Comparison of ENCODE assay signal across 20 cellular contexts in the genomic region with DNA sequence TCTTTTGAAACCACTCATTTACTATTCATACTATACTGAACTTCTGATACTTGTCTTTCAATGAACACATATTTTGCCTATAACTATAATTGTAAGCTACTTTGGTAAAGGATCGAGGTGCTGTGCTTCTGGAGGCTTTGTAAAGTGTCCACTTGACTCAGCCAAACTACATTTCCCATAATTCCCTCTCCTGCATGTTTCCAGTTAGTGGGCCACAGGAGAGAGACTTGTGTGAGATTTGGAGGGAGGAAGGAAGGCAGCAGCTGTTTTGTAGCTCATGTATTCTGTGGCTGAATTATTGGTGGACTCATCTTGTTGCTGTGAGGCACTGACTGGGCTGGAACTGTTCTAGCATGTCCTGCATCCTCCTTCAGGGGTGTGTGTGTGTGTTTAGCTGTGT.
"Had no signal": no experiment of that assay in that cellular context is flagged by ENCODE, and none has a peak within 500 bp of the region (broad histone marks: within the 10 kb centered on the region; RNA-seq: fewer than 3 reads in every experiment).

No MANE protein-coding gene starts in this region.

- H3K27me3 Mint-ChIP-seq: memory B cell, naive B cell, type B pancreatic cell had no signal

- H3K4me3 ChIP-seq: spleen, thoracic aorta, vagina had no signal

- DNase-seq: activated T-cell treated with anti-CD3 and anti-CD28 coated beads, Interleukin-2, amount 50 U/mL, for 1 hour; aorta; central memory CD4-positive, alpha-beta T cell; dermis blood vessel endothelial cell; effector CD8-positive, alpha-beta T cell; glutamatergic neuron; hippocampal formation; naive B cell; retina; spleen; stimulated activated CD4-positive, alpha-beta T cell treated with anti-CD3 and anti-CD28 coated beads, Interleukin-4, amount 100 ng/mL, for 24 hours; stimulated activated naive CD4-positive, alpha-beta T cell treated with Interleukin-2 at 50 U/mL for 16 hours; T-helper 9 cell had no signal

- H3K36me3 ChIP-seq: spleen, thoracic aorta, vagina had no signal

- H3K9me3 ChIP-seq: spleen, thoracic aorta, vagina had no signal

- H3K27ac ChIP-seq: spleen, thoracic aorta, vagina had no signal

- H3K27me3 ChIP-seq: spleen, vagina had no signal

- H3K27ac Mint-ChIP-seq: activated naive CD4-positive, alpha-beta T cell treated with anti-CD3 and anti-CD28 coated beads, Interleukin-2, amount 50 U/mL, for 72 hours; memory B cell; naive B cell; type B pancreatic cell had no signal

- H3K9me3 Mint-ChIP-seq: brain, memory B cell, type B pancreatic cell had no signal

- H3K4me1 Mint-ChIP-seq: memory B cell, naive B cell had no signal

- ATAC-seq: activated naive CD4-positive, alpha-beta T cell treated with anti-CD3 and anti-CD28 coated beads, Interleukin-2, amount 50 U/mL, for 72 hours; esophagus mucosa had no signal

- H3K4me3 Mint-ChIP-seq: memory B cell, naive B cell, type B pancreatic cell had no signal

- H3K4me1 ChIP-seq: spleen, vagina had no signal

- H3K36me3 Mint-ChIP-seq: activated naive CD4-positive, alpha-beta T cell treated with anti-CD3 and anti-CD28 coated beads, Interleukin-2, amount 50 U/mL, for 72 hours; brain; memory B cell; naive B cell; type B pancreatic cell had no signal
